Comparison of ENCODE assay signal across 1 cellular context in genomic region chr3:46013316-46014094, GRCh38.
A peak's percentile ranks its signal among the peaks of the same experiment; 100 is the strongest.
TF ChIP-seq lines count a peak whose summit lies in the region.

No MANE protein-coding gene starts in this region.

TF ChIP-seq in K562, 482 proteins besides CTCF, POLR2A, EP300 and RAD21 (continues in another document):
- TF ChIP-seq NCOA1 (IDR thresholded peaks at IDR 0.05; ENCODE audit: low read depth) (no peak), ATF6 (CRISPR knock-in tag; IDR thresholded peaks at IDR 0.05) (no peak), ZBTB5 (IDR thresholded peaks at IDR 0.05) (no peak), ZNF316 (IDR thresholded peaks at IDR 0.05) (peak; percentile 44; the same call in 1 of the 2 replicates), TAF7 (tag; IDR thresholded peaks at IDR 0.05) (no peak), RBFOX2 (IDR thresholded peaks at IDR 0.05; ENCODE audit: low read depth, low read length) (0 out of 2 replicates have a peak, but pooled peaks have one; percentile 17), WHSC1 (IDR thresholded peaks at IDR 0.05; ENCODE audit: low read length) (no peak), ATF1 (CRISPR knock-in tag; IDR thresholded peaks at IDR 0.05) (no peak), ATF1 (tag; IDR thresholded peaks at IDR 0.05) (peak; percentile 61; the same call in 1 of the 2 replicates), SIN3B (IDR thresholded peaks at IDR 0.05; ENCODE audit: low read depth) (no peak), TEAD4 (IDR thresholded peaks at IDR 0.05; ENCODE audit: low read length) (no peak), TEAD4 (CRISPR knock-in tag; IDR thresholded peaks at IDR 0.05; ENCODE audit: borderline replicate concordance) (no peak), SIN3A (IDR thresholded peaks at IDR 0.05; ENCODE audit: borderline replicate concordance in 2 of 2, control insufficient read depth in 1 of 2, low read depth in 2 of 2, low read length in 2 of 2) (no peak), SPI1 (IDR thresholded peaks at IDR 0.05; ENCODE audit: borderline replicate concordance, low read depth, low read length) (no peak), ZNF592 (IDR thresholded peaks at IDR 0.05) (no peak), GABPA (tag; conservative IDR thresholded peaks at IDR 0.05; ENCODE audit: low read depth) (no peak; the same call in 1 of the 2 replicates), RFX1 (IDR thresholded peaks at IDR 0.05) (no peak), ZNF449 (CRISPR knock-in tag; IDR thresholded peaks at IDR 0.05) (no peak), MAFK (IDR thresholded peaks at IDR 0.05; ENCODE audit: low read length) (peak; percentile 27; the same call in 1 of the 2 replicates), HINFP (tag; conservative IDR thresholded peaks at IDR 0.05; ENCODE audit: low read depth) (no peak), ZNF445 (CRISPR knock-in tag; IDR thresholded peaks at IDR 0.05; ENCODE audit: low read depth) (no peak), ZNF146 (CRISPR knock-in tag; IDR thresholded peaks at IDR 0.05; ENCODE audit: unreplicated experiment) (no peak), NR2C2 (CRISPR knock-in tag; IDR thresholded peaks at IDR 0.05) (no peak), NR2C2 (tag; IDR thresholded peaks at IDR 0.05) (peak; percentile 58; the same call in 1 of the 2 replicates), ZNF766 (CRISPR knock-in tag; conservative IDR thresholded peaks at IDR 0.05) (peak; percentile 46; the same call in 1 of the 2 replicates), NFE2 (IDR thresholded peaks at IDR 0.05; ENCODE audit: low read depth) (peak; percentile 70), NCOA4 (IDR thresholded peaks at IDR 0.05; ENCODE audit: partially characterized antibody) (no peak), ZBTB33 (CRISPR knock-in tag; IDR thresholded peaks at IDR 0.05) (no peak), RERE (CRISPR knock-in tag; IDR thresholded peaks at IDR 0.05; ENCODE audit: borderline replicate concordance) (no peak), CREB3 (tag; conservative IDR thresholded peaks at IDR 0.05; ENCODE audit: low read depth) (peak; percentile 62; the same call in 1 of the 2 replicates), ZNF740 (CRISPR knock-in tag; IDR thresholded peaks at IDR 0.05) (no peak), ZNF740 (tag; IDR thresholded peaks at IDR 0.05) (no peak)
